ENCODE assay signal across 7 cellular contexts in the genomic region with DNA sequence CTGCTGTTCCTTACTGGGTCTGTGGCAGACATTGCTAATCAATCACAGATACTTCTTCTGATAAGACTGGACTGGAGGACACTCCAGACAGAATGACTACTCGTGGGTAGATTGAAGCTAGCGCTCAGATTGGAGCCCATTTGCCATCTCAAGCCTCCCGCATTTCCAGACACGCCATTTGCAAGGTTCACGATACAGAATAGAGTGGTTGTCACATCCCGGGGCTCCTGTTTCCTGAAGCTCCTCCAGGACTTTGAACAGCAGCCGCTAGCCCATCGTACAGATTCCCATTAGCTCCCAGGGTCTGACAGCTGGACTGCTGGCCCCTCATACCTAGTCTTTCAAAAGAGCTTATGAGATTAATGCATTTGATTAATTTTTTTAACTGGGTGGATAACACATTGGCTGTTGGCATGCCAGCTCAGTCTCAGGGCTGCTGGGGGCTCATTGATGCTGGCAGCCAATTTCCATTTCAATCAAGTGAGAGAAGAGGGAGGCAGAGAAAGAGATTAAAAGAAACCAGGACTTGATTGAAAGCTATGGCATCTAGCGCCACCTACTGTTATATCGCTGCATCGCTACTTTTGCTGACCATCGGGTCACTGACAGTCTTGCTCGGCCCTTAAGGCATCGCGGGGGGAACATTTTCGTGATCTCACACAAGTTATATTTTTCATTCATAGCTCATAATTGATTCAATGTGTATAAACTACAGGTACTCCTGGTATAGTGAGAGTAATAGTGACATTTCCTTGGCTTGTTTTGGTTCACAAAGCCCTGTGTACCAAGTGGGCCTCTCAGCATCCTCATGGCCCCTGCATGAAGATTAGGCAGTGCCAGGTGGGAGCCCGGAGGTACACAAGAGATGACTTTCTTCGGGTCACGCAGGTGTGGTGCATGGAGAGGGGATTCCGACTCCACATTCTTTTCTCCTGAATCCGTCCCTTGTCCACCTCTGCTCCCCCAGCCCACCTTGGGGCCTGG.
A peak's percentile ranks its signal among the peaks of the same experiment; 100 is the strongest.
DNase-seq lines count a peak whose midpoint lies in the region; ATAC-seq, FAIRE-seq and TF ChIP-seq lines count a peak whose summit lies in the region.

No MANE protein-coding gene starts in this region.

- H3K4me1 ChIP-seq in Karpas-422 (ENCODE audit: low read length): no peaks in the 10 kb centered on the region
- no peaks in the 10 kb centered on the region for H3K4me1 ChIP-seq in OCI-LY7 (ENCODE audit: insufficient read depth, low read length, poor library complexity, severe bottlenecking)

- CTCF ChIA-PET in OCI-LY7 (lab: Charles Lee; ENCODE audit: unreplicated experiment): no interaction called here
- CTCF ChIA-PET in MCF 10A (lab: Yijun Ruan, JAX): interaction anchor here (0.5 to 2.2 kb wide), 71 partner anchors 9 to 1091 kb away, joined by 3 to 26 read pairs (median 3); partner anchors contain the start of gene SUDS3

- no peak for ATAC-seq in GM18909 (IDR thresholded peaks at IDR 0.05; ENCODE audit: poor library complexity, unreplicated experiment)

- no peak overlapping the region for H3K4me2 ChIP-seq in Karpas-422 (ENCODE audit: low read depth, low read length, poor library complexity, severe bottlenecking)
- no peak overlapping the region for H3K4me2 ChIP-seq in OCI-LY7 (ENCODE audit: low read length)

- no peaks in the 10 kb centered on the region for H3K4me1 Mint-ChIP-seq in MCF 10A (ENCODE audit: insufficient read depth, unreplicated experiment)

- no peak overlapping the region for H3K27ac Mint-ChIP-seq in MCF 10A (ENCODE audit: low read depth, unreplicated experiment)

- no peak overlapping the region for H2AFZ ChIP-seq in Karpas-422 (ENCODE audit: low read length)
- H2AFZ ChIP-seq in OCI-LY7 (ENCODE audit: low read length): no peak overlapping the region

- POLR2A ChIA-PET in OCI-LY7 (lab: Charles Lee): interaction anchor here (0.7 kb wide), 1 partner anchor 11 kb away, joined by 3 read pairs; no protein-coding TSS in a partner anchor
- POLR2A ChIA-PET in MCF 10A (lab: Yijun Ruan, JAX): interaction anchor here (0.6 kb wide), 1 partner anchor 1024 kb away, joined by 4 read pairs; no protein-coding TSS in a partner anchor

- H3K27me3 ChIP-seq in Karpas-422 (ENCODE audit: low read length): no peaks in the 10 kb centered on the region

- H3K9me3 Mint-ChIP-seq in MCF 10A (ENCODE audit: unreplicated experiment): no peaks in the 10 kb centered on the region

- peak; percentile 80 for DNase-seq in GM03348 (ENCODE audit: low spot score)
- DNase-seq in Karpas-422: peak; percentile 74
- DNase-seq in OCI-LY7 (ENCODE audit: low spot score): peak; percentile 47
- peak; percentile 54 for DNase-seq in MCF 10A (ENCODE audit: unreplicated experiment)
- peak; percentile 15 for DNase-seq in stimulated activated CD4-positive, alpha-beta T cell treated with anti-CD3 and anti-CD28 coated beads, Interleukin-4, amount 100 ng/mL, for 24 hours

- H3K36me3 Mint-ChIP-seq in MCF 10A (ENCODE audit: insufficient read depth, unreplicated experiment): no peaks in the 10 kb centered on the region

- no peaks in the 10 kb centered on the region for H3K79me2 ChIP-seq in Karpas-422 (ENCODE audit: low read length)
- no peaks in the 10 kb centered on the region for H3K79me2 ChIP-seq in OCI-LY7 (ENCODE audit: insufficient read depth, low read depth, low read length)

- H3K27ac ChIP-seq in Karpas-422 (ENCODE audit: low read length) (no peak overlapping the region), OCI-LY7 (ENCODE audit: low read depth, low read length, poor library complexity, severe bottlenecking) (no peak overlapping the region)

- H3K4me3 ChIP-seq in Karpas-422 (ENCODE audit: low read length) (no peak overlapping the region), OCI-LY7 (ENCODE audit: low read depth, low read length, poor library complexity, severe bottlenecking) (no peak overlapping the region)

- no peak overlapping the region for H3K9ac ChIP-seq in Karpas-422 (ENCODE audit: low read length)

- BruUV-seq in OCI-LY7 (replicated peaks; lab: Mats Ljungman, UMichigan): no TSS peak
- no TSS peak for BruUV-seq in MCF 10A (replicated peaks; lab: Mats Ljungman, UMichigan)

- no peaks in the 10 kb centered on the region for H3K36me3 ChIP-seq in Karpas-422 (ENCODE audit: insufficient read depth, low read length)
- H3K36me3 ChIP-seq in OCI-LY7 (ENCODE audit: insufficient read depth, low read length): no peaks in the 10 kb centered on the region

- no peaks in the 10 kb centered on the region for H3K9me2 ChIP-seq in Karpas-422 (replicated peaks; ENCODE audit: insufficient read depth, low read length)
- no peaks in the 10 kb centered on the region for H3K9me2 ChIP-seq in OCI-LY7 (ENCODE audit: insufficient read depth, low read length)

- no peaks in the 10 kb centered on the region for H3K9me3 ChIP-seq in Karpas-422 (ENCODE audit: low read length)
- no peaks in the 10 kb centered on the region for H3K9me3 ChIP-seq in OCI-LY7 (ENCODE audit: low read length)

- intact Hi-C loops in OCI-LY7 (cut with micrococcal nuclease; ENCODE audit: unreplicated experiment): loop anchor here (2.0 to 10.0 kb wide), 2 partner anchors 298 to 438 kb away; no protein-coding TSS in a partner anchor
- intact Hi-C loops in MCF 10A (cut with micrococcal nuclease): loop anchor here (1.0 to 10.0 kb wide), 3 partner anchors 298 to 1228 kb away; no protein-coding TSS in a partner anchor

- H4K20me1 ChIP-seq in Karpas-422 (ENCODE audit: insufficient read depth, low read depth, low read length) (no peaks in the 10 kb centered on the region), OCI-LY7 (ENCODE audit: insufficient read depth, low read length) (no peaks in the 10 kb centered on the region)

- peak; percentile 92 for FAIRE-seq in islet of Langerhans (lab: Jason Lieb, UNC)

- no peak overlapping the region for H3K4me3 Mint-ChIP-seq in MCF 10A (ENCODE audit: unreplicated experiment)

- H3K27me3 Mint-ChIP-seq in MCF 10A (ENCODE audit: insufficient read depth, unreplicated experiment): peaks cover 28% of the 10 kb centered on the region

- TF ChIP-seq CTCF in OCI-LY7 (conservative IDR thresholded peaks at IDR 0.05; ENCODE audit: low read length) (peak; percentile 89), MCF 10A (IDR thresholded peaks at IDR 0.05; ENCODE audit: unreplicated experiment) (peak; percentile 79)

Comparison
In these comparisons a context has a peak if more than half of its experiments do, and no peak if none do; other contexts are left out.
1. DNase-seq: peak in every context shown above with its lines; median percentile 80 in GM03348; 74 in Karpas-422; 54 in MCF 10A; 47 in OCI-LY7; 15 in stimulated activated CD4-positive, alpha-beta T cell treated with anti-CD3 and anti-CD28 coated beads, Interleukin-4, amount 100 ng/mL, for 24 hours.